28 cellular contexts compared by ENCODE assay signal in genomic region chr10:98489561-98490481, GRCh38. TPM values are rescaled to one million over a fixed set of nuclear protein-coding genes. Genes with fewer than 3 reads are reported as not detected.
A peak's percentile ranks its signal among the peaks of the same experiment; 100 is the strongest.
DNase-seq lines count a peak whose midpoint lies in the region; ATAC-seq, FAIRE-seq and TF ChIP-seq lines count a peak whose summit lies in the region.
"Had no signal": no experiment of that assay in that cellular context is flagged by ENCODE, and none has a peak within 500 bp of the region (broad histone marks: within the 10 kb centered on the region; RNA-seq: fewer than 3 reads in every experiment).

No MANE protein-coding gene starts in this region.

- H3K4me1 Mint-ChIP-seq in chondrocyte (ENCODE audit: low read depth) = no peaks in the 10 kb centered on the region
- H3K4me1 Mint-ChIP-seq: activated B cell treated with CpG ODN at 0.5 μM for 24 hours; activated CD4-positive, alpha-beta T cell treated with anti-CD3 and anti-CD28 coated beads, Interleukin-2, amount 10 ng/mL, durations not matched to agents 7 days and 5 days; CD8-positive, alpha-beta memory T cell; naive thymus-derived CD8-positive, alpha-beta T cell; stimulated activated naive B cell treated with anti-CD40 and anti-IgM and Interleukin-4, amounts not matched to agents 10 μg/mL and 1 μg/mL and 100 μg/mL, for 72 hours had no signal

- peak overlapping the region; percentile 33 for H3K18ac ChIP-seq in neuronal stem cell (ENCODE audit: low read length)

- H3K9me3 Mint-ChIP-seq in chondrocyte (ENCODE audit: low read depth) = peaks cover 4% of the 10 kb centered on the region
- H3K9me3 Mint-ChIP-seq: activated CD4-positive, alpha-beta T cell treated with anti-CD3 and anti-CD28 coated beads, Interleukin-2, amount 10 ng/mL, durations not matched to agents 7 days and 5 days; activated naive CD4-positive, alpha-beta T cell treated with anti-CD3 and anti-CD28 coated beads, Interleukin-2, amount 50 U/mL, for 72 hours had no signal

- H3K79me1 ChIP-seq in neuronal stem cell (ENCODE audit: low read depth, low read length) = no peaks in the 10 kb centered on the region

- no peaks in the 10 kb centered on the region for H3K36me3 Mint-ChIP-seq in chondrocyte (ENCODE audit: low read depth)
- H3K36me3 Mint-ChIP-seq: activated naive CD4-positive, alpha-beta T cell treated with anti-CD3 and anti-CD28 coated beads, Interleukin-2, amount 50 U/mL, for 72 hours; CD8-positive, alpha-beta memory T cell; naive thymus-derived CD8-positive, alpha-beta T cell; stimulated activated naive B cell treated with anti-CD40 and anti-IgM and Interleukin-4, amounts not matched to agents 10 μg/mL and 1 μg/mL and 100 μg/mL, for 72 hours had no signal

- H3K9ac ChIP-seq in neuronal stem cell (ENCODE audit: low read depth, low read length, poor library complexity) = no peak overlapping the region

- H4K91ac ChIP-seq in neuronal stem cell (ENCODE audit: low read depth, low read length, poor library complexity) = no peak overlapping the region

- H3K9me3 ChIP-seq in MG63 (peaks cover 3% of the 10 kb centered on the region; the same call in 1 of the 2 replicates), neuronal stem cell (replicated peaks in 1 of 2; ENCODE audit: control insufficient read depth in 2 of 2, insufficient read depth in 1 of 2, low read depth in 1 of 2, low read length in 2 of 2) (no peaks in the 10 kb centered on the region), pancreas (no peaks in the 10 kb centered on the region)
- H3K9me3 ChIP-seq: BE2C, upper lobe of right lung had no signal

- no peak overlapping the region for H2BK15ac ChIP-seq in neuronal stem cell (ENCODE audit: low read length)

- H3K23ac ChIP-seq in neuronal stem cell (ENCODE audit: low read depth, low read length, poor library complexity) = no peak overlapping the region

- no peaks in the 10 kb centered on the region for H3K36me3 ChIP-seq in MG63
- peaks cover 0 to 2% of the 10 kb centered on the region in 2 donors for H3K36me3 ChIP-seq in neuronal stem cell (replicated peaks in 1 of 2; ENCODE audit: control insufficient read depth in 2 of 2, insufficient read depth in 2 of 2, low read length in 2 of 2)
- no peaks in the 10 kb centered on the region for H3K36me3 ChIP-seq in pancreas
- H3K36me3 ChIP-seq: BE2C, upper lobe of right lung had no signal

- H3K27me3 Mint-ChIP-seq in chondrocyte (ENCODE audit: low read depth) = peaks cover 9% of the 10 kb centered on the region

- H2BK12ac ChIP-seq in neuronal stem cell (ENCODE audit: low read length) = no peak overlapping the region

- DNase-seq in COLO668 (lab: John Stamatoyannopoulos, UW; ENCODE audit: unreplicated experiment) (peak; percentile 9), MG63 (peak; percentile 43), chondrocyte (ENCODE audit: low spot score) (no peak), neuronal stem cell (ENCODE audit: low spot score) (no peak), Ammon's horn (ENCODE audit: low spot score) (no peak), Right ventricle myocardium inferior (ENCODE audit: missing footprints) (no peak), pancreas (no peak)
- DNase-seq: activated B cell treated with CpG ODN at 0.5 μM for 24 hours; activated CD4-positive, alpha-beta T cell treated with anti-CD3 and anti-CD28 coated beads, Interleukin-2, amount 10 ng/mL, durations not matched to agents 7 days and 5 days; activated effector memory CD4-positive, alpha-beta T cell treated with Interleukin-2 at 50 U/mL for 16 hours; activated T-cell treated with anti-CD3 and anti-CD28 coated beads, Interleukin-2, amount 50 U/mL, for 1 hour; anterior cingulate cortex; BE2C; CD8-positive, alpha-beta memory T cell; effector CD8-positive, alpha-beta T cell; left ventricle myocardium superior; midbrain; naive thymus-derived CD8-positive, alpha-beta T cell; NCI-H146; NCI-H2107; RPMI8226; stimulated activated naive B cell treated with anti-CD40 and anti-IgM and Interleukin-4, amounts not matched to agents 10 μg/mL and 1 μg/mL and 100 μg/mL, for 72 hours; T-helper 1 cell; upper lobe of right lung had no signal

- H3K4ac ChIP-seq in neuronal stem cell (ENCODE audit: low read length) = no peak overlapping the region

- peak overlapping the region; percentile 19 for H3K27ac Mint-ChIP-seq in chondrocyte (ENCODE audit: unreplicated experiment)
- H3K27ac Mint-ChIP-seq: activated B cell treated with CpG ODN at 0.5 μM for 24 hours; activated CD4-positive, alpha-beta T cell treated with anti-CD3 and anti-CD28 coated beads, Interleukin-2, amount 10 ng/mL, durations not matched to agents 7 days and 5 days; activated naive CD4-positive, alpha-beta T cell treated with anti-CD3 and anti-CD28 coated beads, Interleukin-2, amount 50 U/mL, for 72 hours; CD8-positive, alpha-beta memory T cell; stimulated activated naive B cell treated with anti-CD40 and anti-IgM and Interleukin-4, amounts not matched to agents 10 μg/mL and 1 μg/mL and 100 μg/mL, for 72 hours had no signal

- H3K4me1 ChIP-seq in neuronal stem cell (ENCODE audit: control insufficient read depth in 2 of 2, insufficient read depth in 1 of 2, low read depth in 1 of 2, low read length in 2 of 2) (peaks cover 0 to 2% of the 10 kb centered on the region in 2 donors), pancreas (no peaks in the 10 kb centered on the region)
- H3K4me1 ChIP-seq: BE2C, upper lobe of right lung had no signal

- H3K27ac ChIP-seq in neuronal stem cell (replicated peaks; ENCODE audit: low read length) = no peak overlapping the region
- H3K27ac ChIP-seq in pancreas = no peak overlapping the region
- H3K27ac ChIP-seq: HL-60, upper lobe of right lung had no signal

- H3K4me3 ChIP-seq in MG63 = no peak overlapping the region
- H3K4me3 ChIP-seq in neuronal stem cell (ENCODE audit: low read length in 2 of 2) = no peak overlapping the region
- no peak overlapping the region for H3K4me3 ChIP-seq in pancreas
- H3K4me3 ChIP-seq: upper lobe of right lung had no signal

- no peak overlapping the region for H3K14ac ChIP-seq in neuronal stem cell (ENCODE audit: low read length)

- H3K27me3 ChIP-seq in MG63 (no peaks in the 10 kb centered on the region), neuronal stem cell (ENCODE audit: control insufficient read depth in 3 of 3, insufficient read depth in 3 of 3, low read depth in 1 of 3, low read length in 3 of 3) (no peaks in the 10 kb centered on the region), pancreas (no peaks in the 10 kb centered on the region)
- H3K27me3 ChIP-seq: BE2C, upper lobe of right lung had no signal

- no peak for FAIRE-seq in pancreas (lab: Jason Lieb, UNC)
- FAIRE-seq: colon, keratinocyte had no signal

- H3K4me3 Mint-ChIP-seq in chondrocyte (ENCODE audit: unreplicated experiment) = no peak overlapping the region
- H3K4me3 Mint-ChIP-seq: activated B cell treated with CpG ODN at 0.5 μM for 24 hours; activated CD4-positive, alpha-beta T cell treated with anti-CD3 and anti-CD28 coated beads, Interleukin-2, amount 10 ng/mL, durations not matched to agents 7 days and 5 days; CD8-positive, alpha-beta memory T cell; naive thymus-derived CD8-positive, alpha-beta T cell; stimulated activated naive B cell treated with anti-CD40 and anti-IgM and Interleukin-4, amounts not matched to agents 10 μg/mL and 1 μg/mL and 100 μg/mL, for 72 hours had no signal

- intact Hi-C loops in Right ventricle myocardium inferior (cut with DNase I) = no loop called here
- intact Hi-C loops in pancreas (cut with DNase I) = no loop called here

- no CpG with 5 or more reads among the region's 13 CpGs for WGBS in neuronal stem cell (ENCODE audit: extremely low coverage in 2 of 2, insufficient read length in 2 of 2, insufficient replicate concordance in 1 of 2), 2 donors
- 68 to 78% methylated on average over 13 of the region's 13 CpGs for WGBS in pancreas, 2 donors

- H4K8ac ChIP-seq in neuronal stem cell (ENCODE audit: low read depth, low read length) = peak overlapping the region; percentile 19

- H2AFZ ChIP-seq in neuronal stem cell (ENCODE audit: low read length) = no peak overlapping the region

- ATAC-seq in Right ventricle myocardium inferior (no peak), pancreas (no peak)
- ATAC-seq: activated naive CD4-positive, alpha-beta T cell treated with anti-CD3 and anti-CD28 coated beads, Interleukin-2, amount 50 U/mL, for 72 hours; left ventricle myocardium superior; naive thymus-derived CD8-positive, alpha-beta T cell; stimulated activated naive B cell treated with anti-CD40 and anti-IgM and Interleukin-4, amounts not matched to agents 10 μg/mL and 1 μg/mL and 100 μg/mL, for 72 hours; upper lobe of right lung had no signal

- no peak overlapping the region for H2AK5ac ChIP-seq in neuronal stem cell (ENCODE audit: low read depth, low read length)

- no peak overlapping the region for H2BK120ac ChIP-seq in neuronal stem cell (ENCODE audit: low read depth, low read length)

- H2BK5ac ChIP-seq in neuronal stem cell (ENCODE audit: low read length) = no peak overlapping the region

- TF ChIP-seq CTCF in chondrocyte (IDR thresholded peaks at IDR 0.05) = no peak
- no peak for TF ChIP-seq CTCF in pancreas (IDR thresholded peaks at IDR 0.05)

- H3K4me2 ChIP-seq in neuronal stem cell (ENCODE audit: insufficient read depth, low read length, poor library complexity, severe bottlenecking) = no peak overlapping the region

RNA-seq across cellular contexts. Expression of gene HPS1, which starts 43.1 kb away (rescaled TPM):
- total RNA-seq in MG63 (2014; rRNA removed; shearing (Covaris generic); ENCODE audit: low replicate concordance) = 34.5 and 41.8 TPM in 2 replicates
- total RNA-seq in chondrocyte = 40.6 to 50.5 TPM (median 49.0 TPM) in 3 replicates
- 34.3 TPM for polyA plus RNA-seq in neuronal stem cell (2013, experiment 1 of 2)
- 34.4 TPM for polyA plus RNA-seq in neuronal stem cell (2013, experiment 2 of 2)
- total RNA-seq in Right ventricle myocardium inferior = 27.9 TPM
- 10 to 100 TPM; 24.6 to 38.7 (median 28.5) TPM for total RNA-seq in pancreas
- polyA plus RNA-seq in pancreas = 10 to 100 TPM; 33.5 to 38.3 TPM

Comparison
In these comparisons a context has a peak if more than half of its experiments do, and no peak if none do; other contexts are left out.
1. DNase-seq: peak in COLO668 (single experiment) and MG63 (single experiment); none in chondrocyte (single experiment), neuronal stem cell (single experiment), Ammon's horn (single experiment), Right ventricle myocardium inferior (single experiment) and pancreas (0 of 6).